ENCODE assay signal across 22 cellular contexts in the genomic region with DNA sequence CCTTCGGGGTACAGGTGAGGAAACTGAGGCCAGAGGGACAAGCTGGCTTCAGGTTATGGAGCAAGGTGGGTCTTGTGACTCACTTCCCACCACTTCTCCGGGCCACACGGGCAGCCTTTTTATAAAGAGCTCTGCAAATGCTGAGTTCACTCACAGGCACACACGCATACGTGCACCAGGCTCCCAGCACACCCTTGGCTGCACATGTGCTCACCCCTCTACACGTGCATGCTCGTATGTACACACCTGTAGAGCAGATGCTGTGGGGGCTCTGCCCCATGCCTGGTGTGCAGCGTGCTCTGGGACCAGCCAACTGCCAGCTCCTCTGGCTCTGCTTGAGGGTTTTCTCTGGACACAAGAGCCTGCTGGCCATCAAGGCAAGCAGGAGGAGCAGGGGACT. TPM values are rescaled to one million over a fixed set of nuclear protein-coding genes. Genes with fewer than 3 reads are reported as not detected.
DNase-seq lines count a peak whose midpoint lies in the region; ATAC-seq, FAIRE-seq and TF ChIP-seq lines count a peak whose summit lies in the region.
"Had no signal": no experiment of that assay in that cellular context is flagged by ENCODE, and none has a peak within 500 bp of the region (broad histone marks: within the 10 kb centered on the region; RNA-seq: fewer than 3 reads in every experiment).

No MANE protein-coding gene starts in this region.

- no peak for FAIRE-seq in HepG2 (lab: Jason Lieb, UNC)
- FAIRE-seq: A204.1, G401.6, GM12892, GM19239, H54 had no signal

- in situ Hi-C loops in HepG2 (cut with HindIII; ENCODE audit: extremely low pct_ligation_motif_present, low pct_unique_long_range_greater_than_20kb): no loop called here

- no peaks in the 10 kb centered on the region for H3K9me2 ChIP-seq in PC-9 (ENCODE audit: insufficient read depth)

- H3K9ac ChIP-seq in BLaER1 treated with 17β-estradiol and CSF1 and Interleukin-3, amounts not matched to agents 10 nM and 100 nM: no peak overlapping the region
- H3K9ac ChIP-seq in NT2/D1 (ENCODE audit: insufficient read length, low read depth): peak overlapping the region; percentile 14
- H3K9ac ChIP-seq in HepG2 (ENCODE audit: insufficient read depth, low read depth, low read length): no peak overlapping the region

- peaks cover 0 to 13% (median 7%) of the 10 kb centered on the region in 10 experiments; a peak in 8 of 20 replicates for H3K4me1 ChIP-seq in BLaER1 treated with 17β-estradiol and CSF1 and Interleukin-3, amounts not matched to agents 10 nM and 100 nM
- H3K4me1 ChIP-seq in NT2/D1 (ENCODE audit: insufficient read depth, insufficient read length) (peaks cover 17% of the 10 kb centered on the region), HepG2 (ENCODE audit: insufficient read depth, low read length) (no peaks in the 10 kb centered on the region), osteoblast (ENCODE audit: insufficient read depth, low read length) (no peaks in the 10 kb centered on the region), PC-9 (replicated peaks; ENCODE audit: insufficient read depth) (peaks cover 10% of the 10 kb centered on the region; the same call in 1 of the 2 replicates)

- peaks cover 3% of the 10 kb centered on the region; the same call in 1 of the 2 replicates for H3F3A ChIP-seq in PC-9 (ENCODE audit: insufficient read depth, low read depth)

- no peaks in the 10 kb centered on the region for H3K36me3 ChIP-seq in BLaER1 treated with 17β-estradiol and CSF1 and Interleukin-3, amounts not matched to agents 10 nM and 100 nM
- H3K36me3 ChIP-seq in NT2/D1 (ENCODE audit: insufficient read depth, insufficient read length, low read length): no peaks in the 10 kb centered on the region
- H3K36me3 ChIP-seq in HepG2 (replicated peaks in 1 of 2; ENCODE audit: control insufficient read depth in 1 of 2, insufficient read depth in 2 of 2, low read length in 2 of 2): no peaks in the 10 kb centered on the region
- no peaks in the 10 kb centered on the region for H3K36me3 ChIP-seq in osteoblast (ENCODE audit: insufficient read depth, low read length)
- no peaks in the 10 kb centered on the region for H3K36me3 ChIP-seq in PC-9 (ENCODE audit: low read depth)

- no peak for TF ChIP-seq POLR2A in HepG2 (IDR thresholded peaks at IDR 0.05; ENCODE audit: insufficient read depth in 1 of 2, low read depth in 2 of 2, low read length in 2 of 2)

- no peak overlapping the region for H3K4me3 ChIP-seq in BLaER1 treated with 17β-estradiol and CSF1 and Interleukin-3, amounts not matched to agents 10 nM and 100 nM
- H3K4me3 ChIP-seq in NT2/D1 (ENCODE audit: insufficient read length, low read depth): no peak overlapping the region
- H3K4me3 ChIP-seq in HepG2 (replicated peaks in 1 of 3; ENCODE audit: insufficient read depth in 1 of 3, low read depth in 2 of 3, low read length in 3 of 3): no peak overlapping the region
- no peak overlapping the region for H3K4me3 ChIP-seq in osteoblast (ENCODE audit: insufficient read depth, low read length)
- no peak overlapping the region for H3K4me3 ChIP-seq in PC-9
- H3K4me3 ChIP-seq: GM23338 had no signal

- H3K27me3 ChIP-seq in BLaER1 treated with 17β-estradiol and CSF1 and Interleukin-3, amounts not matched to agents 10 nM and 100 nM: no peaks in the 10 kb centered on the region
- H3K27me3 ChIP-seq in NT2/D1 (ENCODE audit: insufficient read depth, insufficient read length) (no peaks in the 10 kb centered on the region), HepG2 (ENCODE audit: control insufficient read depth in 1 of 2, insufficient read depth in 2 of 2, low read length in 2 of 2) (peaks cover 28 to 72% of the 10 kb centered on the region in 2 experiments), osteoblast (ENCODE audit: insufficient read depth, low read length) (peaks cover 37% of the 10 kb centered on the region), PC-9 (ENCODE audit: insufficient read depth, low read depth) (peaks cover 18% of the 10 kb centered on the region)

- TF ChIP-seq EP300 in HepG2 (IDR thresholded peaks at IDR 0.05; ENCODE audit: low read depth in 2 of 2, low read length in 2 of 2): no peak
- no peak for TF ChIP-seq EP300 in HepG2 (CRISPR knock-in tag; IDR thresholded peaks at IDR 0.05; ENCODE audit: borderline replicate concordance)

- BruUV-seq in HepG2 (replicated peaks; lab: Mats Ljungman, UMichigan): no TSS peak
- no TSS peak for BruUV-seq in PC-9 (replicated peaks; lab: Mats Ljungman, UMichigan)

- H3K27ac ChIP-seq in BLaER1 treated with 17β-estradiol and CSF1 and Interleukin-3, amounts not matched to agents 10 nM and 100 nM: no peak overlapping the region
- H3K27ac ChIP-seq in HepG2 (ENCODE audit: extremely low read length, insufficient read depth, low read length) (no peak overlapping the region), osteoblast (ENCODE audit: low read depth, low read length) (no peak overlapping the region), PC-9 (no peak overlapping the region)

- TF ChIP-seq RAD21 in HepG2 (CRISPR knock-in tag; IDR thresholded peaks at IDR 0.05): no peak

- intact Hi-C loops in HepG2 (cut with micrococcal nuclease; ENCODE audit: unreplicated experiment): no loop called here
- intact Hi-C loops in Right ventricle myocardium superior (cut with DNase I): no loop called here
- intact Hi-C loops in PC-9 (cut with micrococcal nuclease; ENCODE audit: unreplicated experiment): loop anchor here (2.0 kb wide), 1 partner anchor 25 kb away; no protein-coding TSS in a partner anchor
- intact Hi-C loops in posterior vena cava (cut with DNase I): no loop called here

- H4K20me1 ChIP-seq in BLaER1 treated with 17β-estradiol and CSF1 and Interleukin-3, amounts not matched to agents 10 nM and 100 nM: no peaks in the 10 kb centered on the region
- peaks cover 3% of the 10 kb centered on the region; the same call in 1 of the 2 replicates for H4K20me1 ChIP-seq in HepG2 (ENCODE audit: insufficient read depth, low read length)
- no peaks in the 10 kb centered on the region for H4K20me1 ChIP-seq in osteoblast (ENCODE audit: insufficient read depth, low read length)
- H4K20me1 ChIP-seq in PC-9 (ENCODE audit: insufficient read depth): no peaks in the 10 kb centered on the region

- H2AFZ ChIP-seq in HepG2 (ENCODE audit: low read length) (no peak overlapping the region), osteoblast (ENCODE audit: low read length) (no peak overlapping the region), PC-9 (no peak overlapping the region)

- no peak for DNase-seq in NT2/D1 (ENCODE audit: low read depth, low spot score)
- no peak for DNase-seq in HepG2 (ENCODE audit: low spot score)
- peak; percentile 42 for DNase-seq in osteoblast (ENCODE audit: insufficient read length, low spot score, missing footprints)
- DNase-seq in Right ventricle myocardium superior: no peak
- no peak for DNase-seq in PC-9
- DNase-seq in posterior vena cava (ENCODE audit: low spot score): no peak
- DNase-seq: C1 segment of cervical spinal cord; Calu3; CD4-positive, alpha-beta memory T cell; COR-L47; DMS153; DND-41 had no signal

- no peak for ATAC-seq in HepG2
- ATAC-seq in Right ventricle myocardium superior (ENCODE audit: poor library complexity): no peak
- no peak for ATAC-seq in GM21737 (IDR thresholded peaks at IDR 0.05; ENCODE audit: unreplicated experiment)
- ATAC-seq: HCT116 had no signal

- 44% methylated on average over 7 of the region's 8 CpGs for WGBS in HepG2 (ENCODE audit: low lambda C conversion rate)

- H3K9me3 ChIP-seq in BLaER1 treated with 17β-estradiol and CSF1 and Interleukin-3, amounts not matched to agents 10 nM and 100 nM (replicated peaks in 1 of 11): no peaks in the 10 kb centered on the region
- H3K9me3 ChIP-seq in NT2/D1 (ENCODE audit: insufficient read depth, low read length): no peaks in the 10 kb centered on the region
- no peaks in the 10 kb centered on the region for H3K9me3 ChIP-seq in HepG2 (ENCODE audit: low read length)
- H3K9me3 ChIP-seq in osteoblast (ENCODE audit: low read depth, low read length): no peaks in the 10 kb centered on the region
- no peaks in the 10 kb centered on the region for H3K9me3 ChIP-seq in PC-9 (ENCODE audit: insufficient read depth, low read depth)

- no peaks in the 10 kb centered on the region for H3K79me2 ChIP-seq in HepG2 (ENCODE audit: insufficient read depth, low read length)
- no peaks in the 10 kb centered on the region for H3K79me2 ChIP-seq in osteoblast (ENCODE audit: insufficient read depth, low read length)
- H3K79me2 ChIP-seq in PC-9 (ENCODE audit: low read depth): no peaks in the 10 kb centered on the region

- CTCF ChIA-PET in HepG2 (lab: Yijun Ruan, JAX; ENCODE audit: low intra/inter-chr PET ratio, low total read pairs) (no interaction called here), PC-9 (lab: Charles Lee) (interaction anchor here (1.4 kb wide), 1 partner anchor 62 kb away, joined by 4 read pairs; no protein-coding TSS in a partner anchor)

- POLR2A ChIA-PET in HepG2 (lab: Yijun Ruan, JAX): no interaction called here
- POLR2A ChIA-PET in PC-9 (lab: Charles Lee; ENCODE audit: unreplicated experiment): no interaction called here

- peak overlapping the region in 6 of 11 experiments; percentile 7 to 33 (median 28); a peak in 4 of 22 replicates for H3K4me2 ChIP-seq in BLaER1 treated with 17β-estradiol and CSF1 and Interleukin-3, amounts not matched to agents 10 nM and 100 nM
- H3K4me2 ChIP-seq in HepG2 (ENCODE audit: low read depth, low read length) (no peak overlapping the region), osteoblast (ENCODE audit: insufficient read depth, low read length) (no peak overlapping the region), PC-9 (no peak overlapping the region)

- TF ChIP-seq CTCF in HepG2 (CRISPR knock-in tag; IDR thresholded peaks at IDR 0.05) (no peak), osteoblast (IDR thresholded peaks at IDR 0.05; ENCODE audit: extremely low read depth, low read depth, low read length) (no peak), PC-9 (conservative IDR thresholded peaks at IDR 0.05) (no peak)

RNA-seq across cellular contexts. Expression of a gene that starts 29.1 kb away (rescaled TPM):
- total RNA-seq in HepG2 (2016; rRNA removed; fragmentation: Illumina TruSeq; extraction: Trizol) (not detected in 2 replicates), osteoblast (2.5 and 2.9 TPM in 2 replicates), Right ventricle myocardium superior (17.0 TPM), PC-9 (2021) (1.4 and 2.3 TPM in 2 replicates), posterior vena cava (1 to 10 TPM; 6.4 to 6.9 TPM)
- total RNA-seq in HepG2 (2016; cell fraction: cytosol; rRNA removed; fragmentation: Illumina TruSeq; extraction: Trizol; ENCODE audit: low read depth): not detected in 2 replicates
- total RNA-seq in HepG2 (2016; cell fraction: insoluble cytoplasmic fraction; rRNA removed; fragmentation: Illumina TruSeq; extraction: Trizol): 0.04 TPM in 1 of 2 replicates, not detected in the other
- total RNA-seq in HepG2 (2016; cell fraction: membrane; rRNA removed; fragmentation: Illumina TruSeq; extraction: Trizol): not detected in 2 replicates
- total RNA-seq in HepG2 (2016; cell fraction: nucleus; rRNA removed; fragmentation: Illumina TruSeq; extraction: Trizol): not detected in 2 replicates
- polyA plus RNA-seq in HepG2 (2011; rRNA removed): 0.03 TPM in 1 of 2 replicates, not detected in the other
- not detected in 2 replicates for polyA plus RNA-seq in HepG2 (2011; cell fraction: cytosol; rRNA removed)
- not detected in 2 replicates for polyA plus RNA-seq in HepG2 (2011; cell fraction: nucleus; rRNA removed)
- polyA plus RNA-seq in HepG2 (2012): 0.19 TPM in 1 of 2 replicates, not detected in the other
- polyA plus RNA-seq in HepG2 (2016; cell fraction: cytosol; fragmentation: Illumina TruSeq; extraction: Trizol; ENCODE audit: low read depth): 0.08 TPM in 1 of 2 replicates, not detected in the other
- polyA plus RNA-seq in HepG2 (2016; cell fraction: insoluble cytoplasmic fraction; fragmentation: Illumina TruSeq; extraction: Trizol; ENCODE audit: low read depth): not detected in 2 replicates
- not detected in 2 replicates for polyA plus RNA-seq in HepG2 (2016; cell fraction: membrane; fragmentation: Illumina TruSeq; extraction: Trizol; ENCODE audit: low read depth)
- not detected in 2 replicates for polyA plus RNA-seq in HepG2 (2016; cell fraction: nucleus; fragmentation: Illumina TruSeq; extraction: Trizol; ENCODE audit: insufficient read depth, low read depth)
- not detected in 2 replicates for polyA minus RNA-seq in HepG2 (2011; rRNA and poly(A)+ RNA removed; ENCODE audit: low replicate concordance)
- polyA minus RNA-seq in HepG2 (2011; cell fraction: cytosol; rRNA and poly(A)+ RNA removed): not detected in 2 replicates
- not detected in 2 replicates for polyA minus RNA-seq in HepG2 (2011; cell fraction: nucleus; rRNA and poly(A)+ RNA removed)
- total RNA-seq: B cell; CD4-positive, alpha-beta memory T cell had no signal
- polyA plus RNA-seq: CD4-positive, alpha-beta memory T cell had no signal

Comparison
In these comparisons a context has a peak if more than half of its experiments do, and no peak if none do; other contexts are left out.
1. H3K4me2 ChIP-seq: peak in BLaER1 treated with 17β-estradiol and CSF1 and Interleukin-3, amounts not matched to agents 10 nM and 100 nM (6 of 11); none in HepG2 (single experiment), osteoblast (single experiment) and PC-9 (single experiment).